In genomic region chr7:55080000-55080629, GRCh38 we compare ENCODE assay signal across 22 cellular contexts.
"Had no signal": no experiment of that assay in that cellular context is flagged by ENCODE, and none has a peak within 500 bp of the region (broad histone marks: within the 10 kb centered on the region; RNA-seq: fewer than 3 reads in every experiment).

No MANE protein-coding gene starts in this region.

- H3K4me3 Mint-ChIP-seq: activated naive CD8-positive, alpha-beta T cell treated with anti-CD3 and anti-CD28 coated beads for 36 hours; activated T-helper 1 cell treated with anti-CD3 and anti-CD28 coated beads, Interleukin-12 subunit alpha, Interleukin-12 subunit beta, Interleukin-2, Interleukin-4 antibody, amounts not matched to agents 30 ng/mL and 10 ng/mL and 1 ng/mL, durations not matched to agents 14 hours and 24 hours and 36 hours; central memory CD8-positive, alpha-beta T cell; memory B cell; naive thymus-derived CD8-positive, alpha-beta T cell; stimulated activated naive B cell treated with anti-CD40 and anti-IgM and Interleukin-4, amounts not matched to agents 10 μg/mL and 1 μg/mL and 100 μg/mL, for 72 hours; T-helper 2 cell treated with Interferon-gamma antibody and Interleukin-4, amounts not matched to agents 5 μg/mL and 100 μg/mL, for 36 hours had no signal

- FAIRE-seq: keratinocyte had no signal

- H3K27ac Mint-ChIP-seq: activated naive CD8-positive, alpha-beta T cell treated with anti-CD3 and anti-CD28 coated beads for 36 hours; activated T-helper 1 cell treated with anti-CD3 and anti-CD28 coated beads, Interleukin-12 subunit alpha, Interleukin-12 subunit beta, Interleukin-2, Interleukin-4 antibody, amounts not matched to agents 30 ng/mL and 10 ng/mL and 1 ng/mL, durations not matched to agents 14 hours and 24 hours and 36 hours; memory B cell; stimulated activated naive B cell treated with anti-CD40 and anti-IgM and Interleukin-4, amounts not matched to agents 10 μg/mL and 1 μg/mL and 100 μg/mL, for 72 hours; T-helper 2 cell treated with Interferon-gamma antibody and Interleukin-4, amounts not matched to agents 5 μg/mL and 100 μg/mL, for 36 hours had no signal

- H3K9me3 ChIP-seq: neutrophil, upper lobe of left lung had no signal

- H3K4me2 ChIP-seq: hepatocyte had no signal

- H3K27me3 Mint-ChIP-seq: central memory CD8-positive, alpha-beta T cell had no signal

- ATAC-seq: left lobe of liver; naive thymus-derived CD8-positive, alpha-beta T cell; stimulated activated naive B cell treated with anti-CD40 and anti-IgM and Interleukin-4, amounts not matched to agents 10 μg/mL and 1 μg/mL and 100 μg/mL, for 72 hours had no signal

- H2AFZ ChIP-seq: hepatocyte had no signal

- DNase-seq: activated CD4-positive, alpha-beta T cell treated with anti-CD3 and anti-CD28 coated beads, Interleukin-2, amount 50 U/mL, for 1 hour; activated CD4-positive, CD25-positive, alpha-beta regulatory T cell; activated naive CD8-positive, alpha-beta T cell treated with anti-CD3 and anti-CD28 coated beads for 36 hours; amygdala; brain microvascular endothelial cell; cortex of kidney; effector CD8-positive, alpha-beta T cell; naive thymus-derived CD8-positive, alpha-beta T cell; retina; stimulated activated CD4-positive, alpha-beta T cell treated with anti-CD3 and anti-CD28 coated beads, Interleukin-15, amount 100 ng/mL, for 24 hours; stimulated activated CD4-positive, alpha-beta T cell treated with anti-CD3 and anti-CD28 coated beads, Interleukin-4, amount 100 ng/mL, for 1 hour; stimulated activated naive B cell treated with anti-CD40 and anti-IgM and Interleukin-4, amounts not matched to agents 10 μg/mL and 1 μg/mL and 100 μg/mL, for 72 hours; substantia nigra; upper lobe of left lung had no signal

- H3K27me3 ChIP-seq: brain microvascular endothelial cell, hepatocyte, neutrophil, upper lobe of left lung had no signal

- H3K4me3 ChIP-seq: hepatocyte, upper lobe of left lung had no signal

- H3K9me3 Mint-ChIP-seq: activated naive CD8-positive, alpha-beta T cell treated with anti-CD3 and anti-CD28 coated beads for 36 hours; activated T-helper 1 cell treated with anti-CD3 and anti-CD28 coated beads, Interleukin-12 subunit alpha, Interleukin-12 subunit beta, Interleukin-2, Interleukin-4 antibody, amounts not matched to agents 30 ng/mL and 10 ng/mL and 1 ng/mL, durations not matched to agents 14 hours and 24 hours and 36 hours; central memory CD8-positive, alpha-beta T cell; memory B cell; naive thymus-derived CD8-positive, alpha-beta T cell; T-helper 2 cell treated with Interferon-gamma antibody and Interleukin-4, amounts not matched to agents 5 μg/mL and 100 μg/mL, for 36 hours had no signal

- H3K36me3 ChIP-seq: brain microvascular endothelial cell, neutrophil, upper lobe of left lung had no signal

- H3K36me3 Mint-ChIP-seq: activated naive CD8-positive, alpha-beta T cell treated with anti-CD3 and anti-CD28 coated beads for 36 hours; memory B cell; naive thymus-derived CD8-positive, alpha-beta T cell had no signal

- H3K27ac ChIP-seq: brain microvascular endothelial cell, neutrophil had no signal

- H3K4me1 Mint-ChIP-seq: activated naive CD8-positive, alpha-beta T cell treated with anti-CD3 and anti-CD28 coated beads for 36 hours; central memory CD8-positive, alpha-beta T cell; memory B cell; naive thymus-derived CD8-positive, alpha-beta T cell had no signal
